ENCODE assay signal across 23 cellular contexts in the genomic region with DNA sequence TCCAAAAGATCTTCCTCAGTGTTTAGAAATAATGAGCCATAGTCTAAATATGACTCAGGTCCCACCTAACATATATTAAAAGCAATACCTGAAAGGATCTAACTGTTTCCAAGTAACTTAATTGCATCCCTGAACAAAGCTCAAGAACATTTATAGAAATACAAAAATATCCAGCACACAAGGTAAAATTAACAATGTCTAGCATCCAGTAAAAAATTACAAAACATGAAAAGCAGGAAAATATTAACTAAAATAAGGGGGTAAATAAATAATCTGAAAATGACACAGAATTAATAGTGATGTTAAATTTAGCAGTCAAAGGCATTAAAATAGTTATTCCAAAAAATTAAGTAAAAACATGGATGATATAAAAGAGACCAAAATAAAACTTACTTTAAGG.
"Had no signal": no experiment of that assay in that cellular context is flagged by ENCODE, and none has a peak within 500 bp of the region (broad histone marks: within the 10 kb centered on the region; RNA-seq: fewer than 3 reads in every experiment).

No MANE protein-coding gene starts in this region.

- H3K4me3 ChIP-seq: coronary artery, dorsolateral prefrontal cortex, esophagus squamous epithelium, gastroesophageal sphincter, heart left ventricle, hepatocyte, left lung, lower lobe of right lung, mucosa of descending colon had no signal

- DNase-seq: dermis blood vessel endothelial cell; dorsolateral prefrontal cortex; effector CD4-positive, alpha-beta T cell; effector memory CD4-positive, alpha-beta T cell; esophagus squamous epithelium; foreskin fibroblast; foreskin melanocyte; heart left ventricle; hypothalamus; immature natural killer cell; islet precursor cell; left cardiac atrium; left lung; left ventricle myocardium superior; lower lobe of right lung; mesenchymal stem cell; mucosa of descending colon; naive B cell; naive thymus-derived CD8-positive, alpha-beta T cell had no signal

- H3K36me3 ChIP-seq: esophagus squamous epithelium, gastroesophageal sphincter, heart left ventricle, left lung, lower lobe of right lung had no signal

- H3K4me1 ChIP-seq: gastroesophageal sphincter, heart left ventricle, left lung, lower lobe of right lung had no signal

- H3K27ac ChIP-seq: coronary artery, dorsolateral prefrontal cortex, esophagus squamous epithelium, gastroesophageal sphincter, heart left ventricle, hepatocyte, left lung, lower lobe of right lung had no signal

- FAIRE-seq: endothelial cell of umbilical vein had no signal

- H3K9me3 ChIP-seq: mucosa of descending colon had no signal
